In the genomic region with DNA sequence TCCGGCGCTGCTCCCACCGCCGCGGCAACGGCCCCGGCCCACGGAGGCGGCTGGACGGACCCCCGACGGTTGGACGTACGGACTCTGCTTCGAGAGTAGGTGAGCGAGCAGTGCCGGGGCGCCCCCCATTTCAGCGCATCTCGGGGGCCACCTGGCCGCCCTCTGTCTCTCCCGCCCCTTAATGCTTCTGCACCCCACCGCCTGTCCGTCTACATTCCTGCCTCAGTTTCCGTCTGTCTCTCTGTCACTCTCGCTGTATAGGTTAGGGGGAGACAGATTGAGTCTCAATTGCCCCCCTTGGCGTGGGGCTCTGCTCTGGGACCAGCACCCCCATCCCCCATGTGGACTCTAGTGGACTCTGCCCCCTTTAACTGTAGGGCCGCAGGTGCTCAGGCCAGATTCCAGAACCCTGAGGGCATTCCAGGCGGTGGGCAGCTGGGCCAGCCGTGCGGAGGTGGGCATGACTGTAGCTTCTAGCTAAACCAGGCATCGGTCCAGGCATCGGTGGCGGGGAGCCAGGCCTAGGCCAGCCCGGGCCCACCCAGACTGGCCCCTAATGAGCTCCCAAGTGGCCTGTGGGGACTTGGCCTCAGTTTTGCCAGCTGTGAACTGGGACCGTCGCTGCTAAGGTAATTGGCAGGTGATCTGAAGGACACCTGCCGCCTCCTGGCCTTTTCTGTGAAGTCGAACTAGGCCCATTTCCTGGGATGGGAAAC, we compare ENCODE assay signal across 8 cellular contexts. TPM values are rescaled to one million over a fixed set of nuclear protein-coding genes. Genes with fewer than 3 reads are reported as not detected.
A peak's percentile ranks its signal among the peaks of the same experiment; 100 is the strongest.
DNase-seq lines count a peak whose midpoint lies in the region; ATAC-seq and TF ChIP-seq lines count a peak whose summit lies in the region.

No MANE protein-coding gene starts in this region.

- TF ChIP-seq POLR2A in GM18505 (IDR thresholded peaks at IDR 0.05; ENCODE audit: borderline replicate concordance, extremely low read depth, insufficient read depth, insufficient read length): no peak
- TF ChIP-seq POLR2A in gastroesophageal sphincter (IDR thresholded peaks at IDR 0.05): peak in 1 of 2 donors; percentile 35

- peaks cover 0 to 64% (median 21%) of the 10 kb centered on the region in 3 donors for H3K4me1 ChIP-seq in gastroesophageal sphincter
- peaks cover 12% of the 10 kb centered on the region for H3K4me1 ChIP-seq in rectal smooth muscle tissue (ENCODE audit: control insufficient read depth, insufficient read depth, low read length)

- no peaks in the 10 kb centered on the region for H3K9me3 ChIP-seq in gastroesophageal sphincter

- H3K4me3 ChIP-seq in gastroesophageal sphincter (peak overlapping the region; percentile 73 to 78), rectal smooth muscle tissue (ENCODE audit: low read length) (peak overlapping the region; percentile 81)

- DNase-seq in pons (ENCODE audit: low spot score) (no peak), globus pallidus (ENCODE audit: low spot score) (no peak)

- H3K36me3 ChIP-seq in gastroesophageal sphincter (no peaks in the 10 kb centered on the region), rectal smooth muscle tissue (ENCODE audit: control insufficient read depth, insufficient read depth, low read length) (no peaks in the 10 kb centered on the region)

- peak overlapping the region; percentile 71 for H3K9ac ChIP-seq in rectal smooth muscle tissue (ENCODE audit: low read length)

- H3K27ac ChIP-seq in VCaP (peak overlapping the region; percentile 29; the same call in 1 of the 2 replicates), gastroesophageal sphincter (peak overlapping the region; percentile 6 to 84 (median 80)), rectal smooth muscle tissue (ENCODE audit: low read depth, low read length) (peak overlapping the region; percentile 83)

- H3K27me3 ChIP-seq in gastroesophageal sphincter: peaks cover 10% of the 10 kb centered on the region
- H3K27me3 ChIP-seq in rectal smooth muscle tissue (ENCODE audit: control insufficient read depth, insufficient read depth, low read length): no peaks in the 10 kb centered on the region

- WGBS in gastroesophageal sphincter (ENCODE audit: low coverage in 1 of 2), 2 donors: 20 to 33% methylated on average over 1 to 2 of the region's 39 CpGs

- TF ChIP-seq EP300 in gastroesophageal sphincter (IDR thresholded peaks at IDR 0.05): no peak

- TF ChIP-seq CTCF in VCaP (conservative IDR thresholded peaks at IDR 0.05) (no peak), gastroesophageal sphincter (IDR thresholded peaks at IDR 0.05) (no peak)

- peak; percentile 1 for ATAC-seq in GM18505 (IDR thresholded peaks at IDR 0.05; ENCODE audit: unreplicated experiment)
- ATAC-seq in HG02884 (IDR thresholded peaks at IDR 0.05; ENCODE audit: unreplicated experiment): peak; percentile 10
- peak; percentile 1 for ATAC-seq in gastroesophageal sphincter
- ATAC-seq in GM18520 (IDR thresholded peaks at IDR 0.05; ENCODE audit: unreplicated experiment): no peak

RNA-seq across cellular contexts. Expression of a gene that starts 0.4 kb away (rescaled TPM):
- 10 to 100 TPM in 1 of 4 donors, 1 to 10 TPM in 3; 5.8 to 16.4 (median 7.0) TPM for total RNA-seq in gastroesophageal sphincter

RNA-seq across cellular contexts. Expression of a gene that starts 30.5 kb away (rescaled TPM):
- 10 to 100 TPM; 20.5 to 44.6 (median 30.1) TPM for total RNA-seq in gastroesophageal sphincter

Comparison
In these comparisons a context has a peak if more than half of its experiments do, and no peak if none do; other contexts are left out.
1. H3K27ac ChIP-seq: peak in every context shown above with its lines; median percentile 83 in rectal smooth muscle tissue; 80 in gastroesophageal sphincter; 29 in VCaP.